ENCODE assay signal across 1 cellular context in the genomic region with DNA sequence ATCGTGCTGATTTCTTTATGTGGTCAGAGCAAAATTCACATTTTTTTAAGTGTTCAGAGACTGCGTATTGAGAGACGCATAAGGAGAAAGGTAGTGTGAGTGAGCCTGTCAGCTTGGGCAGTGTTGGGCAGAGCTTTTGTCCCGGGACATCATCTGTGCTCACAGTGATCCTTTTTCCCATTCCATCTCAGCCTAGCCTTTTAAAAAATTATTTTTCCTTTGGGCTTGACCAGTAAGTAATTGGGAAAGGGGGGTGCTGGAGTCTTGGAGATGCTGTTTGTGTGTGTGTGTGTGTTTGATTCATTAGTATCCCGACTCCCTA.
TF ChIP-seq lines count a peak whose summit lies in the region.

No MANE protein-coding gene starts in this region.

TF ChIP-seq in HepG2, 621 proteins besides CTCF, POLR2A, EP300 and RAD21 (continued from another document):
- TF ChIP-seq PRMT3 (CRISPR knock-in tag; IDR thresholded peaks at IDR 0.05; ENCODE audit: borderline replicate concordance, low read depth), result no peak
